ENCODE assay signal across 8 cellular contexts in the genomic region with DNA sequence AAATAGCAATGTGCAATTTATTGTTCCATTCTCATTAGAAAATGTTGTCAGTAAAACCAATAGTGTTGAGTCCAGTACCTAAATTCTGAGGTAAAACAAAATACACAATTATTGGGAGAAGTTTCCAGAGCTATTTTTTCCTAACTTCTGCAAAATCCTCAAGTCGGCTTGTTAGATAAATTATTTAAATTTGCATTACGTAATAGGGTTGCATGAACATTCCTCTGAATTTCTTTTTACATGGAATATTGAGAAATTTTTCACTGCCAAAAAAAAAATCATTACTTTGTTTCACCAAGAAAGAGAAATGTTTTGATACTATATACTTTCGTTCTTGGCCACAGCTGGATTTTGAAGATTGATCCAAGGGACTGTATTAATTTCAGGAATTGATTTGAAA. TPM values are rescaled to one million over a fixed set of nuclear protein-coding genes. Genes with fewer than 3 reads are reported as not detected.
DNase-seq lines count a peak whose midpoint lies in the region; ATAC-seq and TF ChIP-seq lines count a peak whose summit lies in the region.

No MANE protein-coding gene starts in this region.

- H3K27me3 Mint-ChIP-seq in T-helper 1 cell treated with Interleukin-12 subunit alpha and Interleukin-12 subunit beta and Interleukin-4 antibody, amounts not matched to agents 30 μg/mL and 1 μg/mL, for 36 hours (ENCODE audit: low read depth): peaks cover 10% of the 10 kb centered on the region
- H3K27me3 Mint-ChIP-seq in activated B cell treated with CpG ODN at 0.5 μM for 24 hours: no peaks in the 10 kb centered on the region
- H3K27me3 Mint-ChIP-seq in stimulated activated memory B cell treated with anti-CD40 and anti-IgM and Interleukin-4, amounts not matched to agents 10 μg/mL and 1 μg/mL and 100 μg/mL, for 72 hours: no peaks in the 10 kb centered on the region

- H3K9ac ChIP-seq in iPS-15b (ENCODE audit: low read depth, low read length): no peak overlapping the region

- H3K9me3 ChIP-seq in iPS-15b (ENCODE audit: control insufficient read depth, insufficient read depth, low read length): no peaks in the 10 kb centered on the region

- H3K36me3 Mint-ChIP-seq in T-helper 1 cell treated with Interleukin-12 subunit alpha and Interleukin-12 subunit beta and Interleukin-4 antibody, amounts not matched to agents 30 μg/mL and 1 μg/mL, for 36 hours (ENCODE audit: low read depth): peaks cover 25% of the 10 kb centered on the region
- peaks cover 43% of the 10 kb centered on the region for H3K36me3 Mint-ChIP-seq in activated B cell treated with CpG ODN at 0.5 μM for 24 hours (ENCODE audit: low read depth)
- H3K36me3 Mint-ChIP-seq in stimulated activated memory B cell treated with anti-CD40 and anti-IgM and Interleukin-4, amounts not matched to agents 10 μg/mL and 1 μg/mL and 100 μg/mL, for 72 hours: peaks cover 27% of the 10 kb centered on the region

- peaks cover 40% of the 10 kb centered on the region for H3K4me1 Mint-ChIP-seq in T-helper 1 cell treated with Interleukin-12 subunit alpha and Interleukin-12 subunit beta and Interleukin-4 antibody, amounts not matched to agents 30 μg/mL and 1 μg/mL, for 36 hours (ENCODE audit: low read depth)
- peaks cover 49% of the 10 kb centered on the region for H3K4me1 Mint-ChIP-seq in activated B cell treated with CpG ODN at 0.5 μM for 24 hours
- peaks cover 35% of the 10 kb centered on the region for H3K4me1 Mint-ChIP-seq in stimulated activated memory B cell treated with anti-CD40 and anti-IgM and Interleukin-4, amounts not matched to agents 10 μg/mL and 1 μg/mL and 100 μg/mL, for 72 hours

- H3K4me1 ChIP-seq in iPS-15b (ENCODE audit: control insufficient read depth, insufficient read depth, low read length): no peaks in the 10 kb centered on the region

- ATAC-seq in activated B cell treated with CpG ODN at 0.5 μM for 24 hours (ENCODE audit: low read depth) (no peak), GM18511 (IDR thresholded peaks at IDR 0.05; ENCODE audit: unreplicated experiment) (no peak), HG03139 (IDR thresholded peaks at IDR 0.05; ENCODE audit: unreplicated experiment) (no peak)
- ATAC-seq in stimulated activated memory B cell treated with anti-CD40 and anti-IgM and Interleukin-4, amounts not matched to agents 10 μg/mL and 1 μg/mL and 100 μg/mL, for 72 hours: no peak

- H3K4me3 ChIP-seq in iPS-15b (ENCODE audit: low read depth, low read length): peak overlapping the region; percentile 58

- CTCF ChIA-PET in activated B cell treated with CpG ODN at 0.5 μM for 24 hours (lab: Charles Lee): no interaction called here

- H3K27ac Mint-ChIP-seq in T-helper 1 cell treated with Interleukin-12 subunit alpha and Interleukin-12 subunit beta and Interleukin-4 antibody, amounts not matched to agents 30 μg/mL and 1 μg/mL, for 36 hours: no peak overlapping the region
- H3K27ac Mint-ChIP-seq in activated B cell treated with CpG ODN at 0.5 μM for 24 hours: no peak overlapping the region
- no peak overlapping the region for H3K27ac Mint-ChIP-seq in stimulated activated memory B cell treated with anti-CD40 and anti-IgM and Interleukin-4, amounts not matched to agents 10 μg/mL and 1 μg/mL and 100 μg/mL, for 72 hours

- intact Hi-C loops in activated B cell treated with CpG ODN at 0.5 μM for 24 hours (cut with micrococcal nuclease): loop anchor here (5.0 kb wide), 2 partner anchors 345 to 625 kb away; partner anchors contain the start of genes CEP89, FAAP24 and NUDT19

- no peak for TF ChIP-seq CTCF in activated B cell treated with CpG ODN at 0.5 μM for 24 hours (IDR thresholded peaks at IDR 0.05)

- no peaks in the 10 kb centered on the region for H3K27me3 ChIP-seq in iPS-15b (ENCODE audit: control insufficient read depth, insufficient read depth, low read length)

- no peak for DNase-seq in T-helper 1 cell
- no peak for DNase-seq in activated B cell treated with CpG ODN at 0.5 μM for 24 hours
- no peak for DNase-seq in DMS153 treated with DMSO at 0.1 percent for 48 hours (lab: John Stamatoyannopoulos, UW; ENCODE audit: unreplicated experiment)

- POLR2A ChIA-PET in activated B cell treated with CpG ODN at 0.5 μM for 24 hours (lab: Charles Lee): interaction anchor here (0.6 to 2.7 kb wide), 3 partner anchors 55 to 154 kb away, joined by 3 to 38 read pairs (median 5); partner anchors contain the start of gene DPY19L3

- peak overlapping the region; percentile 97 for H3K4me3 Mint-ChIP-seq in T-helper 1 cell treated with Interleukin-12 subunit alpha and Interleukin-12 subunit beta and Interleukin-4 antibody, amounts not matched to agents 30 μg/mL and 1 μg/mL, for 36 hours
- peak overlapping the region; percentile 98 for H3K4me3 Mint-ChIP-seq in activated B cell treated with CpG ODN at 0.5 μM for 24 hours
- H3K4me3 Mint-ChIP-seq in stimulated activated memory B cell treated with anti-CD40 and anti-IgM and Interleukin-4, amounts not matched to agents 10 μg/mL and 1 μg/mL and 100 μg/mL, for 72 hours: peak overlapping the region; percentile 94

- H3K9me3 Mint-ChIP-seq in T-helper 1 cell treated with Interleukin-12 subunit alpha and Interleukin-12 subunit beta and Interleukin-4 antibody, amounts not matched to agents 30 μg/mL and 1 μg/mL, for 36 hours: no peaks in the 10 kb centered on the region
- no peaks in the 10 kb centered on the region for H3K9me3 Mint-ChIP-seq in activated B cell treated with CpG ODN at 0.5 μM for 24 hours
- peaks cover 5% of the 10 kb centered on the region for H3K9me3 Mint-ChIP-seq in stimulated activated memory B cell treated with anti-CD40 and anti-IgM and Interleukin-4, amounts not matched to agents 10 μg/mL and 1 μg/mL and 100 μg/mL, for 72 hours

- H3K36me3 ChIP-seq in iPS-15b (ENCODE audit: control insufficient read depth, insufficient read depth, low read length): no peaks in the 10 kb centered on the region

RNA-seq across cellular contexts. Expression of gene ZNF507, which starts 1.5 kb away (rescaled TPM):
- 35.3 and 38.6 TPM in 2 replicates for total RNA-seq in activated B cell treated with CpG ODN at 0.5 μM for 24 hours

RNA-seq across cellular contexts. Expression of gene DPY19L3, which starts 58.7 kb away (rescaled TPM):
- 22.1 and 29.8 TPM in 2 replicates for total RNA-seq in activated B cell treated with CpG ODN at 0.5 μM for 24 hours
